Comparison of ENCODE assay signal across 9 cellular contexts in genomic region chr17:82300707-82301270, GRCh38. TPM values are rescaled to one million over a fixed set of nuclear protein-coding genes. Genes with fewer than 3 reads are reported as not detected.
DNase-seq lines count a peak whose midpoint lies in the region; ATAC-seq and TF ChIP-seq lines count a peak whose summit lies in the region.
"Had no signal": no experiment of that assay in that cellular context is flagged by ENCODE, and none has a peak within 500 bp of the region (broad histone marks: within the 10 kb centered on the region; RNA-seq: fewer than 3 reads in every experiment).

No MANE protein-coding gene starts in this region.

- no peaks in the 10 kb centered on the region for H3K9me3 ChIP-seq in esophagus squamous epithelium

- H3K4me3 ChIP-seq in esophagus squamous epithelium = no peak overlapping the region

- no peaks in the 10 kb centered on the region for H3K9me3 Mint-ChIP-seq in activated T-cell treated with anti-CD3 and anti-CD28 coated beads, Interleukin-2, amount 50 U/mL, for 4 hours
- H3K9me3 Mint-ChIP-seq in nephron progenitor cell = no peaks in the 10 kb centered on the region

- peak; percentile 75 to 89 (median 81) for TF ChIP-seq CTCF in esophagus squamous epithelium (IDR thresholded peaks at IDR 0.05)
- TF ChIP-seq CTCF in nephron progenitor cell (IDR thresholded peaks at IDR 0.05) = peak; percentile 55

- H3K36me3 Mint-ChIP-seq in activated T-cell treated with anti-CD3 and anti-CD28 coated beads, Interleukin-2, amount 50 U/mL, for 4 hours (ENCODE audit: insufficient read depth) = no peaks in the 10 kb centered on the region
- no peaks in the 10 kb centered on the region for H3K36me3 Mint-ChIP-seq in nephron progenitor cell (ENCODE audit: low read depth)

- TF ChIP-seq POLR2A in esophagus squamous epithelium (IDR thresholded peaks at IDR 0.05) = no peak

- no peaks in the 10 kb centered on the region for H3K27me3 Mint-ChIP-seq in activated T-cell treated with anti-CD3 and anti-CD28 coated beads, Interleukin-2, amount 50 U/mL, for 4 hours (ENCODE audit: low read depth)
- peaks cover 21% of the 10 kb centered on the region for H3K27me3 Mint-ChIP-seq in nephron progenitor cell (ENCODE audit: low read depth, poor library complexity)

- peaks cover 0 to 34% (median 0%) of the 10 kb centered on the region in 4 donors for H3K27me3 ChIP-seq in esophagus squamous epithelium

- peaks cover 80% of the 10 kb centered on the region for H3K4me1 Mint-ChIP-seq in activated T-cell treated with anti-CD3 and anti-CD28 coated beads, Interleukin-2, amount 50 U/mL, for 4 hours (ENCODE audit: low read depth)
- peaks cover 68% of the 10 kb centered on the region for H3K4me1 Mint-ChIP-seq in nephron progenitor cell

- peak overlapping the region in 2 of 4 donors; percentile 10 to 26 for H3K27ac ChIP-seq in esophagus squamous epithelium

- peak overlapping the region; percentile 29 for H3K4me3 Mint-ChIP-seq in activated T-cell treated with anti-CD3 and anti-CD28 coated beads, Interleukin-2, amount 50 U/mL, for 4 hours
- H3K4me3 Mint-ChIP-seq in nephron progenitor cell = no peak overlapping the region

- intact Hi-C loops in esophagus squamous epithelium (cut with DNase I) = no loop called here

- ATAC-seq in activated T-cell treated with anti-CD3 and anti-CD28 coated beads, Interleukin-2, amount 50 U/mL, for 4 hours = no peak

- H3K27ac Mint-ChIP-seq in nephron progenitor cell = no peak overlapping the region

- 4 to 52% methylated on average over 4 of the region's 21 CpGs for WGBS in esophagus squamous epithelium, 2 donors

- DNase-seq in NCI-H510A (lab: John Stamatoyannopoulos, UW) = peak; percentile 47
- DNase-seq in NCI-H510A treated with DMSO at 0.1 percent for 48 hours (lab: John Stamatoyannopoulos, UW) = no peak
- DNase-seq in NCI-H774 (lab: John Stamatoyannopoulos, UW) = peak; percentile 44
- peak; percentile 69 for DNase-seq in activated T-cell treated with anti-CD3 and anti-CD28 coated beads, Interleukin-2, amount 50 U/mL, for 4 hours
- DNase-seq in esophagus squamous epithelium (lab: John Stamatoyannopoulos, UW) = no peak
- peak; percentile 71 for DNase-seq in nephron progenitor cell
- DNase-seq in middle frontal gyrus (ENCODE audit: extremely low spot score, low spot score) = no peak
- DNase-seq in NCI-H1092 treated with DMSO at 0.1 percent for 48 hours (lab: John Stamatoyannopoulos, UW) = no peak

- H3K36me3 ChIP-seq in esophagus squamous epithelium = no peaks in the 10 kb centered on the region

- peaks cover 33 to 72% (median 49%) of the 10 kb centered on the region in 3 donors for H3K4me1 ChIP-seq in esophagus squamous epithelium

RNA-seq across cellular contexts. Expression of gene CD7, which starts 16.6 kb away (rescaled TPM):
- 100 to 1,000 TPM; 256 to 382 (median 364) TPM for total RNA-seq in activated T-cell treated with anti-CD3 and anti-CD28 coated beads, Interleukin-2, amount 50 U/mL, for 4 hours
- 1 to 10 TPM; 3.0 to 4.4 (median 4.1) TPM for total RNA-seq in esophagus squamous epithelium

RNA-seq across cellular contexts. Expression of gene CSNK1D, which starts 27.3 kb away (rescaled TPM):
- total RNA-seq in activated T-cell treated with anti-CD3 and anti-CD28 coated beads, Interleukin-2, amount 50 U/mL, for 4 hours = 100 to 1,000 TPM; 152 to 170 (median 164) TPM
- 100 to 1,000 TPM in 1 of 4 donors, 10 to 100 TPM in 3; 24.6 to 102 (median 57.1) TPM for total RNA-seq in esophagus squamous epithelium

RNA-seq across cellular contexts. Expression of gene SECTM1, which starts 32.8 kb away (rescaled TPM):
- 1 to 10 TPM; 2.6 to 3.8 (median 3.0) TPM for total RNA-seq in activated T-cell treated with anti-CD3 and anti-CD28 coated beads, Interleukin-2, amount 50 U/mL, for 4 hours
- total RNA-seq in esophagus squamous epithelium = 10 to 100 TPM in 1 of 4 donors, 1 to 10 TPM in 3; 4.3 to 19.5 (median 6.5) TPM

RNA-seq across cellular contexts. Expression of gene TEX19, which starts 58.3 kb away (rescaled TPM):
- total RNA-seq in activated T-cell treated with anti-CD3 and anti-CD28 coated beads, Interleukin-2, amount 50 U/mL, for 4 hours = under 1 TPM; 0.16 to 0.38 (median 0.25) TPM
- not detected for total RNA-seq in esophagus squamous epithelium
- total RNA-seq: subcutaneous adipose tissue had no signal

Comparison
In these comparisons a context has a peak if more than half of its experiments do, and no peak if none do; other contexts are left out.
1. DNase-seq: peak in NCI-H510A (single experiment), NCI-H774 (single experiment), activated T-cell treated with anti-CD3 and anti-CD28 coated beads, Interleukin-2, amount 50 U/mL, for 4 hours (single experiment) and nephron progenitor cell (single experiment); none in NCI-H510A treated with DMSO at 0.1 percent for 48 hours (single experiment), esophagus squamous epithelium (single experiment), middle frontal gyrus (single experiment) and NCI-H1092 treated with DMSO at 0.1 percent for 48 hours (single experiment).
2. RNA of gene CD7, which starts 16.6 kb away (total RNA-seq): 256 to 382 TPM in activated T-cell treated with anti-CD3 and anti-CD28 coated beads, Interleukin-2, amount 50 U/mL, for 4 hours; 3.0 to 4.4 TPM in esophagus squamous epithelium; every median in the first group is over 10 times any median in the second.